Comparison of ENCODE assay signal across 1 cellular context in genomic region chr7:117126631-117127030, GRCh38.
TF ChIP-seq lines count a peak whose summit lies in the region.

No MANE protein-coding gene starts in this region.

TF ChIP-seq in SK-N-SH, 30 proteins besides CTCF, POLR2A, EP300 and RAD21 (continued from another document):
- TF ChIP-seq IRF3 (IDR thresholded peaks at IDR 0.05; ENCODE audit: low read depth, low read length) = no peak
- TF ChIP-seq RFX5 (IDR thresholded peaks at IDR 0.05; ENCODE audit: low read length) = no peak
- TF ChIP-seq FOSL2 (IDR thresholded peaks at IDR 0.05; ENCODE audit: borderline replicate concordance, low read depth) = no peak
- TF ChIP-seq ELF1 (IDR thresholded peaks at IDR 0.05) = no peak
- TF ChIP-seq, protein P1, sequence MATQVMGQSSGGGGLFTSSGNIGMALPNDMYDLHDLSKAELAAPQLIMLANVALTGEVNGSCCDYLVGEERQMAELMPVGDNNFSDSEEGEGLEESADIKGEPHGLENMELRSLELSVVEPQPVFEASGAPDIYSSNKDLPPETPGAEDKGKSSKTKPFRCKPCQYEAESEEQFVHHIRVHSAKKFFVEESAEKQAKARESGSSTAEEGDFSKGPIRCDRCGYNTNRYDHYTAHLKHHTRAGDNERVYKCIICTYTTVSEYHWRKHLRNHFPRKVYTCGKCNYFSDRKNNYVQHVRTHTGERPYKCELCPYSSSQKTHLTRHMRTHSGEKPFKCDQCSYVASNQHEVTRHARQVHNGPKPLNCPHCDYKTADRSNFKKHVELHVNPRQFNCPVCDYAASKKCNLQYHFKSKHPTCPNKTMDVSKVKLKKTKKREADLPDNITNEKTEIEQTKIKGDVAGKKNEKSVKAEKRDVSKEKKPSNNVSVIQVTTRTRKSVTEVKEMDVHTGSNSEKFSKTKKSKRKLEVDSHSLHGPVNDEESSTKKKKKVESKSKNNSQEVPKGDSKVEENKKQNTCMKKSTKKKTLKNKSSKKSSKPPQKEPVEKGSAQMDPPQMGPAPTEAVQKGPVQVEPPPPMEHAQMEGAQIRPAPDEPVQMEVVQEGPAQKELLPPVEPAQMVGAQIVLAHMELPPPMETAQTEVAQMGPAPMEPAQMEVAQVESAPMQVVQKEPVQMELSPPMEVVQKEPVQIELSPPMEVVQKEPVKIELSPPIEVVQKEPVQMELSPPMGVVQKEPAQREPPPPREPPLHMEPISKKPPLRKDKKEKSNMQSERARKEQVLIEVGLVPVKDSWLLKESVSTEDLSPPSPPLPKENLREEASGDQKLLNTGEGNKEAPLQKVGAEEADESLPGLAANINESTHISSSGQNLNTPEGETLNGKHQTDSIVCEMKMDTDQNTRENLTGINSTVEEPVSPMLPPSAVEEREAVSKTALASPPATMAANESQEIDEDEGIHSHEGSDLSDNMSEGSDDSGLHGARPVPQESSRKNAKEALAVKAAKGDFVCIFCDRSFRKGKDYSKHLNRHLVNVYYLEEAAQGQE (IDR thresholded peaks at IDR 0.05; ENCODE audit: low read depth, low read length) = no peak
- no peak for TF ChIP-seq EZH2phosphoT487 (IDR thresholded peaks at IDR 0.05; ENCODE audit: borderline replicate concordance, low read depth)
- TF ChIP-seq JUND (IDR thresholded peaks at IDR 0.05) = no peak
- no peak for TF ChIP-seq TAF1 (IDR thresholded peaks at IDR 0.05; ENCODE audit: borderline replicate concordance, low read depth, low read length)
